22 cellular contexts compared by ENCODE assay signal in genomic region chr20:57899554-57899953, GRCh38.
DNase-seq lines count a peak whose midpoint lies in the region; ATAC-seq and TF ChIP-seq lines count a peak whose summit lies in the region.
"Had no signal": no experiment of that assay in that cellular context is flagged by ENCODE, and none has a peak within 500 bp of the region (broad histone marks: within the 10 kb centered on the region; RNA-seq: fewer than 3 reads in every experiment).

No MANE protein-coding gene starts in this region.

- H3K4me3 ChIP-seq in osteoblast (ENCODE audit: insufficient read depth, low read length): no peak overlapping the region
- no peak overlapping the region for H3K4me3 ChIP-seq in naive thymus-derived CD4-positive, alpha-beta T cell (ENCODE audit: low read length)
- H3K4me3 ChIP-seq: GM12878 had no signal

- H3K36me3 Mint-ChIP-seq in naive thymus-derived CD4-positive, alpha-beta T cell: no peaks in the 10 kb centered on the region

- no peak overlapping the region for H3K27ac ChIP-seq in osteoblast (ENCODE audit: low read depth, low read length)
- no peak overlapping the region for H3K27ac ChIP-seq in naive thymus-derived CD4-positive, alpha-beta T cell (ENCODE audit: low read depth, low read length)

- no peak overlapping the region for H3K4me2 ChIP-seq in osteoblast (ENCODE audit: insufficient read depth, low read length)

- TF ChIP-seq CTCF in osteoblast (IDR thresholded peaks at IDR 0.05; ENCODE audit: extremely low read depth, low read depth, low read length): no peak

- peaks cover 20% of the 10 kb centered on the region for H3K27me3 ChIP-seq in osteoblast (ENCODE audit: insufficient read depth, low read length)
- H3K27me3 ChIP-seq in naive thymus-derived CD4-positive, alpha-beta T cell (ENCODE audit: control insufficient read depth in 2 of 2, insufficient read depth in 2 of 2, low read length in 2 of 2): no peaks in the 10 kb centered on the region
- H3K27me3 ChIP-seq: BE2C had no signal

- intact Hi-C loops in naive thymus-derived CD4-positive, alpha-beta T cell (cut with micrococcal nuclease): no loop called here

- peaks cover 0 to 2% (median 0%) of the 10 kb centered on the region in 7 donors for H3K4me1 Mint-ChIP-seq in naive thymus-derived CD4-positive, alpha-beta T cell

- peaks cover 0 to 26% (median 15%) of the 10 kb centered on the region in 5 donors for H3K27me3 Mint-ChIP-seq in naive thymus-derived CD4-positive, alpha-beta T cell

- H3K27ac Mint-ChIP-seq in naive thymus-derived CD4-positive, alpha-beta T cell: no peak overlapping the region
- H3K27ac Mint-ChIP-seq: CD4-positive, alpha-beta T cell had no signal

- H3K4me3 Mint-ChIP-seq in naive thymus-derived CD4-positive, alpha-beta T cell: no peak overlapping the region
- H3K4me3 Mint-ChIP-seq: CD4-positive, alpha-beta T cell had no signal

- no peaks in the 10 kb centered on the region for H4K20me1 ChIP-seq in osteoblast (ENCODE audit: insufficient read depth, low read length)

- H3K36me3 ChIP-seq in osteoblast (ENCODE audit: insufficient read depth, low read length): no peaks in the 10 kb centered on the region
- no peaks in the 10 kb centered on the region for H3K36me3 ChIP-seq in naive thymus-derived CD4-positive, alpha-beta T cell (ENCODE audit: control insufficient read depth in 2 of 3, insufficient read depth in 3 of 3, low read length in 3 of 3)
- H3K36me3 ChIP-seq: BE2C had no signal

- no peak for ATAC-seq in naive thymus-derived CD4-positive, alpha-beta T cell
- no peak for ATAC-seq in stimulated activated naive CD8-positive, alpha-beta T cell treated with anti-CD3 and anti-CD28 coated beads, Interleukin-15, Interleukin-2, amounts not matched to agents 100 U/mL and 50 U/mL, for 24 hours
- ATAC-seq: GM12878 had no signal

- peak overlapping the region; percentile 20 for H2AFZ ChIP-seq in osteoblast (ENCODE audit: low read length)

- H3K9me3 Mint-ChIP-seq in naive thymus-derived CD4-positive, alpha-beta T cell: no peaks in the 10 kb centered on the region
- H3K9me3 Mint-ChIP-seq: CD4-positive, alpha-beta T cell had no signal

- H3K4me1 ChIP-seq in osteoblast (ENCODE audit: insufficient read depth, low read length): peaks cover 22% of the 10 kb centered on the region
- no peaks in the 10 kb centered on the region for H3K4me1 ChIP-seq in naive thymus-derived CD4-positive, alpha-beta T cell (ENCODE audit: control insufficient read depth in 2 of 2, insufficient read depth in 2 of 2, low read length in 2 of 2)
- H3K4me1 ChIP-seq: BE2C, Caco-2 had no signal

- CTCF ChIA-PET in naive thymus-derived CD4-positive, alpha-beta T cell (lab: Charles Lee): no interaction called here

- no peaks in the 10 kb centered on the region for H3K79me2 ChIP-seq in osteoblast (ENCODE audit: insufficient read depth, low read length)

- DNase-seq in activated effector memory CD4-positive, alpha-beta T cell treated with anti-CD3 and anti-CD28 coated beads, Interleukin-2, amount 50 U/mL, for 16 hours: peak; percentile 21
- DNase-seq in activated effector memory CD4-positive, alpha-beta T cell treated with Interleukin-2 at 50 U/mL for 16 hours: no peak
- peak; percentile 71 for DNase-seq in RPMI7951 (ENCODE audit: low read depth)
- DNase-seq in osteoblast (ENCODE audit: insufficient read length, low spot score, missing footprints): peak; percentile 53
- no peak for DNase-seq in SKM-1 treated with dmso at 0.1 percent for 144 hours (lab: John Stamatoyannopoulos, UW; ENCODE audit: unreplicated experiment)
- DNase-seq in naive thymus-derived CD4-positive, alpha-beta T cell: no peak
- no peak for DNase-seq in stimulated activated naive CD8-positive, alpha-beta T cell treated with anti-CD3 and anti-CD28 coated beads, Interleukin-15, Interleukin-2, amounts not matched to agents 100 U/mL and 50 U/mL, for 24 hours
- no peak for DNase-seq in kidney glomerular epithelial cell (lab: John Stamatoyannopoulos, UW)
- DNase-seq: BE2C; Caco-2; CD4-positive, alpha-beta T cell; DMS 273 treated with DMSO at 0.1 percent for 48 hours; DMS79 treated with DMSO at 0.1 percent for 48 hours; H7; NCI-H1092; NCI-H1436; NCI-H2029 treated with DMSO at 0.1 percent for 48 hours; NCI-H345; NCI-H524; NCI-H774; Right ventricle myocardium superior had no signal

- no peaks in the 10 kb centered on the region for H3K9me3 ChIP-seq in osteoblast (ENCODE audit: low read depth, low read length)
- H3K9me3 ChIP-seq in naive thymus-derived CD4-positive, alpha-beta T cell (ENCODE audit: control insufficient read depth in 2 of 3, low read length in 3 of 3): no peaks in the 10 kb centered on the region
- H3K9me3 ChIP-seq: BE2C had no signal

- POLR2A ChIA-PET in naive thymus-derived CD4-positive, alpha-beta T cell (lab: Charles Lee): no interaction called here

Comparison
In these comparisons a context has a peak if more than half of its experiments do, and no peak if none do; other contexts are left out.
1. DNase-seq: peak in activated effector memory CD4-positive, alpha-beta T cell treated with anti-CD3 and anti-CD28 coated beads, Interleukin-2, amount 50 U/mL, for 16 hours (single experiment), RPMI7951 (single experiment) and osteoblast (single experiment); none in activated effector memory CD4-positive, alpha-beta T cell treated with Interleukin-2 at 50 U/mL for 16 hours (single experiment), SKM-1 treated with dmso at 0.1 percent for 144 hours (single experiment), naive thymus-derived CD4-positive, alpha-beta T cell (0 of 9), stimulated activated naive CD8-positive, alpha-beta T cell treated with anti-CD3 and anti-CD28 coated beads, Interleukin-15, Interleukin-2, amounts not matched to agents 100 U/mL and 50 U/mL, for 24 hours (single experiment) and kidney glomerular epithelial cell (single experiment).